ENCODE assay signal across 21 cellular contexts in genomic region chr20:44129996-44130718, GRCh38. TPM values are rescaled to one million over a fixed set of nuclear protein-coding genes. Genes with fewer than 3 reads are reported as not detected.
DNase-seq lines count a peak whose midpoint lies in the region; ATAC-seq and TF ChIP-seq lines count a peak whose summit lies in the region.
"Had no signal": no experiment of that assay in that cellular context is flagged by ENCODE, and none has a peak within 500 bp of the region (broad histone marks: within the 10 kb centered on the region; RNA-seq: fewer than 3 reads in every experiment).

No MANE protein-coding gene starts in this region.

- TF ChIP-seq CTCF in AG10803 (conservative IDR thresholded peaks at IDR 0.05; ENCODE audit: low read length) = no peak
- no peak for TF ChIP-seq CTCF in heart left ventricle (IDR thresholded peaks at IDR 0.05)
- no peak for TF ChIP-seq CTCF in psoas muscle (IDR thresholded peaks at IDR 0.05)
- TF ChIP-seq CTCF in left lung (IDR thresholded peaks at IDR 0.05) = no peak

- ATAC-seq in heart left ventricle = peak; percentile 14 to 45 (median 23)
- ATAC-seq in psoas muscle = peak in 3 of 4 donors; percentile 25 to 44 (median 35)
- ATAC-seq in GM21825 (IDR thresholded peaks at IDR 0.05; ENCODE audit: unreplicated experiment) = no peak
- no peak for ATAC-seq in left lung
- ATAC-seq: activated naive CD8-positive, alpha-beta T cell treated with anti-CD3 and anti-CD28 coated beads, Interleukin-2, amount 50 U/mL, for 24 hours; stimulated activated naive B cell treated with anti-CD40 and anti-IgM and Interleukin-4, amounts not matched to agents 10 μg/mL and 1 μg/mL and 100 μg/mL, for 72 hours had no signal

- H3K27ac ChIP-seq in SJCRH30 = no peak overlapping the region
- peak overlapping the region in 2 of 12 donors; percentile 48 to 80 for H3K27ac ChIP-seq in heart left ventricle
- peak overlapping the region; percentile 15 for H3K27ac ChIP-seq in psoas muscle
- no peak overlapping the region for H3K27ac ChIP-seq in left lung

- WGBS in heart left ventricle, 4 donors = 30 to 38% (median 34%) methylated on average over 8 of the region's 8 CpGs
- WGBS in psoas muscle, 3 donors = 20 to 36% (median 22%) methylated on average over 8 of the region's 8 CpGs

- H3K4me3 ChIP-seq in AG10803 (ENCODE audit: low read length) (no peak overlapping the region), SJCRH30 (peak overlapping the region; percentile 13; the same call in 1 of the 2 replicates), heart left ventricle (no peak overlapping the region), psoas muscle (no peak overlapping the region), left lung (no peak overlapping the region)

- H3K27me3 ChIP-seq in SJCRH30 (no peaks in the 10 kb centered on the region), heart left ventricle (no peaks in the 10 kb centered on the region), psoas muscle (ENCODE audit: insufficient read depth in 3 of 3, low read length in 2 of 3) (no peaks in the 10 kb centered on the region), left lung (peaks cover 0 to 13% of the 10 kb centered on the region in 2 donors)

- H3K4me1 ChIP-seq in SJCRH30 (peaks cover 15% of the 10 kb centered on the region), heart left ventricle (peaks cover 0 to 31% (median 5%) of the 10 kb centered on the region in 12 donors), psoas muscle (peaks cover 6% of the 10 kb centered on the region), left lung (no peaks in the 10 kb centered on the region)

- no peak for TF ChIP-seq POLR2A in heart left ventricle (IDR thresholded peaks at IDR 0.05)

- DNase-seq in AG10803 (ENCODE audit: low read depth) (peak; percentile 46), SJCRH30 (peak; percentile 83), heart left ventricle (peak in 1 of 5 donors; percentile 14), psoas muscle (peak in 1 of 2 donors; percentile 44), NCI-H1694 (lab: John Stamatoyannopoulos, UW) (no peak), NCI-H1436 (lab: John Stamatoyannopoulos, UW) (no peak), left lung (no peak)
- DNase-seq: activated CD8-positive, alpha-beta memory T cell treated with anti-CD3 and anti-CD28 coated beads for 24 hours; activated naive CD8-positive, alpha-beta T cell treated with anti-CD3 and anti-CD28 coated beads, Interleukin-2, amount 50 U/mL, for 24 hours; CD4-positive, CD25-positive, alpha-beta regulatory T cell; cerebellar nuclear complex; DMS79 treated with DMSO at 0.1 percent for 48 hours; foreskin fibroblast; H9; Karpas-422; naive B cell; NCI-H1417 treated with DMSO at 0.1 percent for 48 hours; stimulated activated naive B cell treated with anti-CD40 and anti-IgM and Interleukin-4, amounts not matched to agents 10 μg/mL and 1 μg/mL and 100 μg/mL, for 72 hours had no signal

- intact Hi-C loops in heart left ventricle (cut with DNase I) (no loop called here), psoas muscle (cut with DNase I) (no loop called here), left lung (cut with DNase I) (no loop called here)

- H3K9me3 ChIP-seq in SJCRH30 (replicated peaks) (no peaks in the 10 kb centered on the region), heart left ventricle (no peaks in the 10 kb centered on the region), psoas muscle (no peaks in the 10 kb centered on the region), left lung (no peaks in the 10 kb centered on the region)

- H3K36me3 ChIP-seq in SJCRH30 (no peaks in the 10 kb centered on the region), heart left ventricle (peaks cover 0 to 4% (median 0%) of the 10 kb centered on the region in 9 donors), psoas muscle (ENCODE audit: insufficient read depth in 1 of 2, low read depth in 1 of 2) (no peaks in the 10 kb centered on the region), left lung (no peaks in the 10 kb centered on the region)

RNA-seq across cellular contexts. Expression of gene JPH2, which starts 56.8 kb away (rescaled TPM):
- total RNA-seq in SJCRH30 (2014; rRNA removed; shearing (Covaris generic)) = 6.7 and 7.4 TPM in 2 replicates
- total RNA-seq in heart left ventricle (100 to 1,000 TPM in 8 of 9 donors, 10 to 100 TPM in 1; 99.5 to 219 (median 166) TPM), psoas muscle (100 to 1,000 TPM in 1 of 4 donors, 10 to 100 TPM in 3; 48.0 to 145 (median 81.8) TPM), left lung (1 to 10 TPM; 3.4 to 7.4 TPM)
- polyA plus RNA-seq in heart left ventricle (100 to 1,000 TPM; 129 to 144 TPM), psoas muscle (10 to 100 TPM; 13.5 to 25.1 (median 19.9) TPM)
- total RNA-seq: activated T-helper 1 cell treated with anti-CD3 and anti-CD28 coated beads, Interleukin-12 subunit alpha, Interleukin-12 subunit beta, Interleukin-2, Interleukin-4 antibody, amounts not matched to agents 30 ng/mL and 10 ng/mL and 1 ng/mL, durations not matched to agents 14 hours and 24 hours and 36 hours; CD4-positive, CD25-positive, alpha-beta regulatory T cell; T-helper 1 cell treated with Interleukin-12 subunit alpha and Interleukin-12 subunit beta and Interleukin-4 antibody, amounts not matched to agents 30 ng/mL and 1 ng/mL, for 36 hours had no signal
- polyA plus RNA-seq: CD4-positive, CD25-positive, alpha-beta regulatory T cell had no signal

Comparison
In these comparisons a context has a peak if more than half of its experiments do, and no peak if none do; other contexts are left out.
1. DNase-seq: peak in AG10803 (single experiment) and SJCRH30 (2 of 2); none in NCI-H1694 (single experiment), NCI-H1436 (single experiment) and left lung (0 of 2).
2. ATAC-seq: peak in heart left ventricle (4 of 4) and psoas muscle (3 of 4); none in GM21825 (single experiment) and left lung (single experiment).